ENCODE assay signal across 23 cellular contexts in the genomic region with DNA sequence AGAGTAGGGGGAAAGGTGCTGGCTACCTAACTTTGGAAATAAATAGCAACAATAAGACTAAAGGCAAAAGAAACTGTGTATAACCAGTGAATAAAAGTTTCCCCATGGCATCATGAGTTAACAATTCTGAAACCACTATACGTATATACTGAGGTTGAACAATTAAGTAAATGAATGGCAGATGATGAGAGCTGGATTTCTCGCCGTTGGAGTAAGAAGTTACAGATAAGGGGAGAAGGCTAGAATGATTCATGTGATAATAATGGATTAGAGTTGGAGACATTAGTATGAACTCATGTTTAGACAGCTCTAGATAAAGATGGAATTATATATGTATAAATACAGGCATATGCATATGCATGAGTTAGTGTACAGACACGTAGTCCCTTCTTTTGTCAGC.
"Had no signal": no experiment of that assay in that cellular context is flagged by ENCODE, and none has a peak within 500 bp of the region (broad histone marks: within the 10 kb centered on the region; RNA-seq: fewer than 3 reads in every experiment).

No MANE protein-coding gene starts in this region.

- H3K27me3 ChIP-seq: esophagus muscularis mucosa, right lobe of liver, spleen, tibial nerve, upper lobe of right lung, vagina had no signal

- H3K9me3 ChIP-seq: right lobe of liver had no signal

- H3K4me1 Mint-ChIP-seq: nephron progenitor cell; stimulated activated memory B cell treated with anti-CD40 and anti-IgM and Interleukin-4, amounts not matched to agents 10 μg/mL and 1 μg/mL and 100 μg/mL, for 72 hours had no signal

- H3K36me3 ChIP-seq: right lobe of liver had no signal

- FAIRE-seq: endometrium, islet of Langerhans had no signal

- H3K27ac Mint-ChIP-seq: naive thymus-derived CD4-positive, alpha-beta T cell; nephron progenitor cell; stimulated activated memory B cell treated with anti-CD40 and anti-IgM and Interleukin-4, amounts not matched to agents 10 μg/mL and 1 μg/mL and 100 μg/mL, for 72 hours; stimulated activated naive CD8-positive, alpha-beta T cell treated with anti-CD3 and anti-CD28 coated beads, Interleukin-15, Interleukin-2, amounts not matched to agents 100 ng/mL and 50 ng/mL, for 24 hours had no signal

- H3K27me3 Mint-ChIP-seq: naive thymus-derived CD4-positive, alpha-beta T cell; stimulated activated memory B cell treated with anti-CD40 and anti-IgM and Interleukin-4, amounts not matched to agents 10 μg/mL and 1 μg/mL and 100 μg/mL, for 72 hours; stimulated activated naive CD8-positive, alpha-beta T cell treated with anti-CD3 and anti-CD28 coated beads, Interleukin-15, Interleukin-2, amounts not matched to agents 100 ng/mL and 50 ng/mL, for 24 hours had no signal

- H3K4me3 Mint-ChIP-seq: naive thymus-derived CD4-positive, alpha-beta T cell; nephron progenitor cell; stimulated activated memory B cell treated with anti-CD40 and anti-IgM and Interleukin-4, amounts not matched to agents 10 μg/mL and 1 μg/mL and 100 μg/mL, for 72 hours; stimulated activated naive CD8-positive, alpha-beta T cell treated with anti-CD3 and anti-CD28 coated beads, Interleukin-15, Interleukin-2, amounts not matched to agents 100 ng/mL and 50 ng/mL, for 24 hours had no signal

- H3K4me1 ChIP-seq: esophagus muscularis mucosa, psoas muscle, right lobe of liver, tibial nerve, upper lobe of right lung, vagina had no signal

- H3K4me3 ChIP-seq: esophagus muscularis mucosa, psoas muscle, right lobe of liver, spleen, tibial nerve, upper lobe of right lung, vagina had no signal

- H3K27ac ChIP-seq: esophagus muscularis mucosa, psoas muscle, right lobe of liver, spleen, tibial nerve, upper lobe of right lung, vagina had no signal

- ATAC-seq: naive thymus-derived CD4-positive, alpha-beta T cell; psoas muscle; right lobe of liver; stimulated activated memory B cell treated with anti-CD40 and anti-IgM and Interleukin-4, amounts not matched to agents 10 μg/mL and 1 μg/mL and 100 μg/mL, for 72 hours; upper lobe of right lung had no signal

- DNase-seq: cortex of kidney; effector memory CD4-positive, alpha-beta T cell; foreskin melanocyte; head of caudate nucleus; hippocampal formation; kidney glomerular epithelial cell; naive thymus-derived CD4-positive, alpha-beta T cell; nephron progenitor cell; psoas muscle; retina; right lobe of liver; spleen; stimulated activated CD4-positive, alpha-beta T cell treated with anti-CD3 and anti-CD28 coated beads, Interleukin-15, amount 100 ng/mL, for 24 hours; stimulated activated CD4-positive, alpha-beta T cell treated with anti-CD3 and anti-CD28 coated beads, Interleukin-1b, Interleukin-23, amount 100 ng/mL, for 48 hours; stimulated activated CD4-positive, alpha-beta T cell treated with anti-CD3 and anti-CD28 coated beads, Interleukin-4, amount 100 ng/mL, for 24 hours; upper lobe of right lung had no signal
